Comparison of ENCODE assay signal across 8 cellular contexts in genomic region chr9:35604578-35605335, GRCh38. TPM values are rescaled to one million over a fixed set of nuclear protein-coding genes. Genes with fewer than 3 reads are reported as not detected.
DNase-seq lines count a peak whose midpoint lies in the region; ATAC-seq and TF ChIP-seq lines count a peak whose summit lies in the region.

Gene TESK1, plus strand, starts transcription at chr9:35605262. Its CDS starts 358 bp downstream, at chr9:35605620.

- H3K9me3 Mint-ChIP-seq in Caco-2 (ENCODE audit: unreplicated experiment) (no peaks in the 10 kb centered on the region), nephron progenitor cell (no peaks in the 10 kb centered on the region)

- peak within 1 kb of the TSS; percentile 92 for H3K4me3 ChIP-seq in Caco-2 (ENCODE audit: low read depth, low read length)
- peak within 1 kb of the TSS; percentile 77 for H3K4me3 ChIP-seq in HUES6 (ENCODE audit: low read depth, low read length)
- H3K4me3 ChIP-seq in fibroblast of villous mesenchyme (ENCODE audit: low read depth, low read length), result peak within 1 kb of the TSS; percentile 75

- intact Hi-C loops in Caco-2 (cut with micrococcal nuclease; ENCODE audit: unreplicated experiment), result loop anchor here (1.0 to 5.0 kb wide), 5 partner anchors 42 to 492 kb away; partner anchors contain the start of genes CREB3 and TLN1

- ATAC-seq in GM21423 (IDR thresholded peaks at IDR 0.05; ENCODE audit: unreplicated experiment), result peak; percentile 32
- peak; percentile 48 for ATAC-seq in stimulated activated naive CD8-positive, alpha-beta T cell treated with anti-CD3 and anti-CD28 coated beads, Interleukin-15, Interleukin-2, amounts not matched to agents 100 U/mL and 50 U/mL, for 24 hours

- H3K9me3 ChIP-seq in Caco-2 (no peaks in the 10 kb centered on the region), HUES6 (ENCODE audit: control insufficient read depth, insufficient read depth, low read depth, low read length) (no peaks in the 10 kb centered on the region)

- H3K4me1 ChIP-seq in Caco-2, result peaks cover 12% of the 10 kb centered on the region; the same call in 1 of the 2 replicates
- H3K4me1 ChIP-seq in HUES6 (ENCODE audit: control insufficient read depth, insufficient read depth, low read length), result peaks cover 15% of the 10 kb centered on the region

- BruUV-seq in Caco-2 (replicated peaks; lab: Mats Ljungman, UMichigan), result no TSS peak

- H3K27me3 Mint-ChIP-seq in Caco-2 (ENCODE audit: insufficient read depth, unreplicated experiment), result no peaks in the 10 kb centered on the region
- H3K27me3 Mint-ChIP-seq in nephron progenitor cell (ENCODE audit: low read depth, poor library complexity), result no peaks in the 10 kb centered on the region

- H3K9ac ChIP-seq in HUES6 (ENCODE audit: low read length), result peak within 1 kb of the TSS; percentile 51

- DNase-seq in Caco-2, result peak; percentile 83 to 88
- DNase-seq in RWPE1 (ENCODE audit: low spot score), result peak; percentile 95
- peak; percentile 94 for DNase-seq in activated effector memory CD4-positive, alpha-beta T cell treated with anti-CD3 and anti-CD28 coated beads, Interleukin-2, amount 50 U/mL, for 16 hours
- DNase-seq in fibroblast of villous mesenchyme (ENCODE audit: low read depth), result peak; percentile 46
- DNase-seq in nephron progenitor cell, result peak; percentile 88
- DNase-seq in stimulated activated naive CD8-positive, alpha-beta T cell treated with anti-CD3 and anti-CD28 coated beads, Interleukin-15, Interleukin-2, amounts not matched to agents 100 U/mL and 50 U/mL, for 24 hours, result peak; percentile 91

- H3K27ac Mint-ChIP-seq in Caco-2 (ENCODE audit: unreplicated experiment) (peak within 1 kb of the TSS; percentile 99), nephron progenitor cell (peak within 1 kb of the TSS; percentile 100)

- TF ChIP-seq CTCF in Caco-2 (IDR thresholded peaks at IDR 0.05; ENCODE audit: insufficient read depth in 1 of 2, low read depth in 1 of 2, low read length in 1 of 2, severe bottlenecking in 1 of 2, unreplicated experiment in 1 of 2) (no peak), RWPE1 (conservative IDR thresholded peaks at IDR 0.05; ENCODE audit: low read depth) (no peak), fibroblast of villous mesenchyme (IDR thresholded peaks at IDR 0.05; ENCODE audit: insufficient read depth, low read depth, low read length) (no peak), nephron progenitor cell (IDR thresholded peaks at IDR 0.05) (no peak)

- peaks cover 23% of the 10 kb centered on the region for H3K4me1 Mint-ChIP-seq in Caco-2 (ENCODE audit: low read depth, unreplicated experiment)
- peaks cover 38% of the 10 kb centered on the region for H3K4me1 Mint-ChIP-seq in nephron progenitor cell

- no peak within 1 kb of the TSS for H3K27ac ChIP-seq in HUES6 (ENCODE audit: low read depth, low read length)
- peak within 1 kb of the TSS; percentile 92 for H3K27ac ChIP-seq in RWPE1

- no peaks in the 10 kb centered on the region for H3K27me3 ChIP-seq in Caco-2 (replicated peaks; ENCODE audit: control insufficient read depth, insufficient read depth, low read length)
- H3K27me3 ChIP-seq in HUES6 (ENCODE audit: control insufficient read depth, insufficient read depth, low read length), result no peaks in the 10 kb centered on the region

- H3K4me3 Mint-ChIP-seq in Caco-2 (ENCODE audit: unreplicated experiment) (peak within 1 kb of the TSS; percentile 99), nephron progenitor cell (peak within 1 kb of the TSS; percentile 96)

- H3K36me3 Mint-ChIP-seq in Caco-2 (ENCODE audit: insufficient read depth, unreplicated experiment) (peaks cover 17% of the 10 kb centered on the region), nephron progenitor cell (ENCODE audit: low read depth) (peaks cover 11% of the 10 kb centered on the region)

- H3K36me3 ChIP-seq in Caco-2 (ENCODE audit: control insufficient read depth, insufficient read depth, low read length), result no peaks in the 10 kb centered on the region
- peaks cover 21% of the 10 kb centered on the region for H3K36me3 ChIP-seq in HUES6 (ENCODE audit: control insufficient read depth, insufficient read depth, low read length)

- CTCF ChIA-PET in Caco-2 (lab: Charles Lee) (interaction anchor here (0.7 to 1.3 kb wide), 3 partner anchors 41 to 65 kb away, joined by 4 to 9 read pairs (median 7); partner anchors contain the start of genes CCDC107 and RMRP), RWPE1 (lab: Yijun Ruan, JAX) (interaction anchor here (0.6 to 0.7 kb wide), 2 partner anchors 141 to 602 kb away, joined by 3 to 4 read pairs; no protein-coding TSS in a partner anchor)

- POLR2A ChIA-PET in Caco-2 (lab: Charles Lee), result interaction anchor here (1.2 to 1.6 kb wide), 2 partner anchors 61 to 124 kb away, joined by 4 to 5 read pairs; partner anchors contain the start of gene ARHGEF39
- POLR2A ChIA-PET in RWPE1 (lab: Yijun Ruan, JAX; ENCODE audit: low non-redundant PET), result interaction anchor here (0.5 to 1.2 kb wide), 3 partner anchors 18 to 53 kb away, joined by 3 to 4 read pairs (median 3); partner anchors contain the start of genes CCDC107 and RMRP

RNA-seq across cellular contexts. Expression of gene TESK1, which starts in this region (rescaled TPM):
- total RNA-seq in Caco-2 (2022), result 27.9 and 30.1 TPM in 2 replicates
- 13.0 and 13.2 TPM in 2 replicates for total RNA-seq in fibroblast of villous mesenchyme
